8 cellular contexts compared by ENCODE assay signal in genomic region chr11:17076517-17077239, GRCh38. TPM values are rescaled to one million over a fixed set of nuclear protein-coding genes. Genes with fewer than 3 reads are reported as not detected.
DNase-seq lines count a peak whose midpoint lies in the region; ATAC-seq and TF ChIP-seq lines count a peak whose summit lies in the region.

No MANE protein-coding gene starts in this region.

- POLR2A ChIA-PET in AG04449 (lab: Yijun Ruan, JAX), result interaction anchor here (0.6 to 1.1 kb wide), 2 partner anchors 13 to 124 kb away, joined by 3 to 5 read pairs; no protein-coding TSS in a partner anchor

- H3K9ac ChIP-seq in KMS-11, result peak overlapping the region; percentile 98

- 22 to 39% methylated on average over 5 to 7 of the region's 15 CpGs for WGBS in mesodermal cell (ENCODE audit: insufficient coverage in 2 of 2), 2 experiments

- DNase-seq in AG04449 (ENCODE audit: low read depth, low spot score) (no peak), breast epithelium (ENCODE audit: low spot score in 2 of 2) (no peak), dedifferentiated amniotic fluid mesenchymal stem cell (ENCODE audit: extremely low spot score) (no peak), H4 (ENCODE audit: low spot score) (no peak)
- DNase-seq in stimulated activated naive CD4-positive, alpha-beta T cell (lab: John Stamatoyannopoulos, UW), result no peak

- no peak for ATAC-seq in GM18909 (IDR thresholded peaks at IDR 0.05; ENCODE audit: poor library complexity, unreplicated experiment)

- H3K27ac ChIP-seq in KMS-11, result peak overlapping the region; percentile 75
- peak overlapping the region; percentile 95 to 98 for H3K27ac ChIP-seq in breast epithelium
- H3K27ac ChIP-seq in mesodermal cell (ENCODE audit: low read depth, low read length, severe bottlenecking), result peak overlapping the region; percentile 87

- no peak overlapping the region for H2AFZ ChIP-seq in KMS-11 (ENCODE audit: low read depth)

- intact Hi-C loops in breast epithelium (cut with DNase I; ENCODE audit: low total_unique reads), result no loop called here

- H3K9me3 ChIP-seq in breast epithelium (no peaks in the 10 kb centered on the region), mesodermal cell (ENCODE audit: control insufficient read depth, low read length) (no peaks in the 10 kb centered on the region)

- no peaks in the 10 kb centered on the region for H3K27me3 ChIP-seq in KMS-11 (ENCODE audit: insufficient read depth, low read depth)
- H3K27me3 ChIP-seq in breast epithelium, result no peaks in the 10 kb centered on the region

- H3K79me2 ChIP-seq in KMS-11 (ENCODE audit: insufficient read depth, low read depth), result peaks cover 28% of the 10 kb centered on the region

- peaks cover 20% of the 10 kb centered on the region; the same call in 1 of the 2 replicates for H3K36me3 ChIP-seq in KMS-11 (ENCODE audit: insufficient read depth)
- H3K36me3 ChIP-seq in breast epithelium, result no peaks in the 10 kb centered on the region
- peaks cover 38% of the 10 kb centered on the region for H3K36me3 ChIP-seq in mesodermal cell (ENCODE audit: control insufficient read depth, insufficient read depth, low read length)

- TF ChIP-seq CTCF in AG04449 (IDR thresholded peaks at IDR 0.05; ENCODE audit: insufficient read depth, low read length, missing control alignments), result no peak
- no peak for TF ChIP-seq CTCF in KMS-11 (conservative IDR thresholded peaks at IDR 0.05; ENCODE audit: low read depth, low read length)
- TF ChIP-seq CTCF in breast epithelium (IDR thresholded peaks at IDR 0.05), result no peak

- no peak for TF ChIP-seq POLR2A in breast epithelium (IDR thresholded peaks at IDR 0.05)

- CTCF ChIA-PET in AG04449 (lab: Yijun Ruan, JAX), result interaction anchor here (1.8 to 2.5 kb wide), 4 partner anchors 12 to 291 kb away, joined by 4 to 15 read pairs (median 10); no protein-coding TSS in a partner anchor

- H3K4me1 ChIP-seq in KMS-11 (ENCODE audit: low read depth, poor library complexity, severe bottlenecking) (peaks cover 22% of the 10 kb centered on the region), breast epithelium (peaks cover 5 to 9% of the 10 kb centered on the region in 2 donors), mesodermal cell (ENCODE audit: control insufficient read depth, insufficient read depth, low read length, poor library complexity, severe bottlenecking) (peaks cover 5% of the 10 kb centered on the region)

- H4K20me1 ChIP-seq in KMS-11 (ENCODE audit: insufficient read depth), result no peaks in the 10 kb centered on the region

- H3K4me3 ChIP-seq in AG04449 (ENCODE audit: low read depth, low read length) (peak overlapping the region; percentile 98), KMS-11 (IDR thresholded peaks at IDR 0.05; ENCODE audit: insufficient read depth, low read depth, low read length) (no peak overlapping the region), breast epithelium (peak overlapping the region; percentile 88 to 97 (median 95)), mesodermal cell (ENCODE audit: extremely low read depth, insufficient read depth, low read length, poor library complexity, severe bottlenecking) (peak overlapping the region; percentile 94)

- H3K4me2 ChIP-seq in KMS-11, result peak overlapping the region; percentile 98

RNA-seq across cellular contexts. Expression of gene RPS13, which starts 0.8 kb away (rescaled TPM):
- total RNA-seq in breast epithelium, result 1,000 to 10,000 TPM; 1,829 to 3,143 (median 2,184) TPM
- 1,934 TPM for polyA plus RNA-seq in mesodermal cell (2013, experiment 1 of 2)
- 1,794 TPM for polyA plus RNA-seq in mesodermal cell (2013, experiment 2 of 2)
- 2,637 and 3,038 TPM in 2 replicates for total RNA-seq in H4 (2014; rRNA removed; shearing (Covaris generic))
